38 cellular contexts compared by ENCODE assay signal in genomic region chr19:8866344-8866743, GRCh38. TPM values are rescaled to one million over a fixed set of nuclear protein-coding genes. Genes with fewer than 3 reads are reported as not detected.
"Had no signal": no experiment of that assay in that cellular context is flagged by ENCODE, and none has a peak within 500 bp of the region (broad histone marks: within the 10 kb centered on the region; RNA-seq: fewer than 3 reads in every experiment).

No MANE protein-coding gene starts in this region.

- ATAC-seq: activated naive CD4-positive, alpha-beta T cell treated with anti-CD3 and anti-CD28 coated beads, Interleukin-2, amount 50 U/mL, for 72 hours; activated naive CD8-positive, alpha-beta T cell treated with anti-CD3 and anti-CD28 coated beads, Interleukin-2, amount 50 U/mL, for 24 hours; activated T-cell treated with anti-CD3 and anti-CD28 coated beads, Interleukin-2, amount 50 U/mL, for 4 hours; activated T-cell treated with anti-CD3 and anti-CD28 coated beads, Interleukin-2, amount 50 U/mL, for 72 hours; activated T-helper 17 cell treated with anti-CD3 and anti-CD28 coated beads, Interleukin-2, amount 50 U/mL, for 72 hours; body of pancreas had no signal

- FAIRE-seq: astrocyte, bronchial epithelial cell had no signal

- DNase-seq: activated effector memory CD4-positive, alpha-beta T cell treated with anti-CD3 and anti-CD28 coated beads, Interleukin-2, amount 50 U/mL, for 16 hours; activated effector memory CD4-positive, alpha-beta T cell treated with Interleukin-2 at 50 U/mL for 16 hours; activated gamma-delta T cell; activated gamma-delta T cell treated with Interleukin-2 at 50 U/mL for 16 hours; activated naive CD4-positive, alpha-beta T cell; activated naive CD4-positive, alpha-beta T cell treated with anti-CD3 and anti-CD28 coated beads for 36 hours; activated naive CD4-positive, alpha-beta T cell treated with anti-CD3 and anti-CD28 coated beads, Interleukin-2, amount 10 ng/mL, durations not matched to agents 7 days and 5 days; activated naive CD4-positive, alpha-beta T cell treated with anti-CD3 and anti-CD28 coated beads, Interleukin-2, amount 50 U/mL, for 16 hours; activated naive CD4-positive, alpha-beta T cell treated with Interleukin-2 at 50 U/mL for 16 hours; activated naive CD8-positive, alpha-beta T cell treated with anti-CD3 and anti-CD28 coated beads for 36 hours; activated naive CD8-positive, alpha-beta T cell treated with anti-CD3 and anti-CD28 coated beads, Interleukin-2, amount 10 ng/mL, durations not matched to agents 7 days and 5 days; activated naive CD8-positive, alpha-beta T cell treated with anti-CD3 and anti-CD28 coated beads, Interleukin-2, amount 50 U/mL, for 24 hours; activated T-cell treated with anti-CD3 and anti-CD28 coated beads, Interleukin-2, amount 50 U/mL, for 24 hours; activated T-cell treated with anti-CD3 and anti-CD28 coated beads, Interleukin-2, amount 50 U/mL, for 4 hours; activated T-cell treated with anti-CD3 and anti-CD28 coated beads, Interleukin-2, amount 50 U/mL, for 48 hours; activated T-cell treated with anti-CD3 and anti-CD28 coated beads, Interleukin-2, amount 50 U/mL, for 72 hours; adrenal gland; amniotic stem cell; amygdala; anterior cingulate cortex; aorta; body of pancreas; brain microvascular endothelial cell; caudate nucleus; central memory CD4-positive, alpha-beta T cell; cerebellar nuclear complex had no signal

- H3K4me1 ChIP-seq: adrenal gland, ascending aorta, body of pancreas, breast epithelium had no signal

- H3K27ac ChIP-seq: adrenal gland, ascending aorta, body of pancreas, brain microvascular endothelial cell, breast epithelium, cardiac muscle cell had no signal

- H3K9me3 ChIP-seq: adrenal gland, ascending aorta, body of pancreas, breast epithelium had no signal

- H3K36me3 ChIP-seq: adrenal gland, ascending aorta, brain microvascular endothelial cell, breast epithelium, cardiac muscle cell had no signal

- H3K27me3 ChIP-seq: adrenal gland, ascending aorta, body of pancreas, brain microvascular endothelial cell, cardiac muscle cell had no signal

- H3K4me3 ChIP-seq: adrenal gland, ascending aorta, body of pancreas, breast epithelium, cardiac muscle cell had no signal

RNA-seq across cellular contexts. Expression of gene MBD3L1, which starts 34.2 kb away (rescaled TPM):
- total RNA-seq: activated naive CD4-positive, alpha-beta T cell treated with anti-CD3 and anti-CD28 coated beads for 36 hours; activated naive CD4-positive, alpha-beta T cell treated with anti-CD3 and anti-CD28 coated beads, Interleukin-2, amount 50 U/mL, for 72 hours; activated naive CD8-positive, alpha-beta T cell treated with anti-CD3 and anti-CD28 coated beads for 36 hours; activated naive CD8-positive, alpha-beta T cell treated with anti-CD3 and anti-CD28 coated beads, Interleukin-2, amount 10 ng/mL, durations not matched to agents 7 days and 5 days; activated T-cell treated with anti-CD3 and anti-CD28 coated beads, Interleukin-2, amount 50 U/mL, for 4 hours; activated T-cell treated with anti-CD3 and anti-CD28 coated beads, Interleukin-2, amount 50 U/mL, for 72 hours; activated T-helper 1 cell treated with anti-CD3 and anti-CD28 coated beads, Interleukin-12 subunit alpha, Interleukin-12 subunit beta, Interleukin-2, Interleukin-4 antibody, amounts not matched to agents 30 ng/mL and 10 ng/mL and 1 ng/mL, durations not matched to agents 14 hours and 24 hours and 36 hours; activated T-helper 17 cell treated with anti-CD3 and anti-CD28 coated beads, Interleukin-2, amount 50 U/mL, for 72 hours; activated T-helper 2 cell treated with anti-CD3 and anti-CD28 coated beads, Interferon-gamma antibody, Interleukin-2, Interleukin-4, amounts not matched to agents 10 μg/mL and 5 μg/mL and 100 μg/mL, durations not matched to agents 14 hours and 24 hours and 36 hours; adrenal gland; aorta; ascending aorta; astrocyte; body of pancreas; breast epithelium; bronchial epithelial cell; cardiac muscle cell; cardiac septum; cerebellum; chondrocyte had no signal
- polyA plus RNA-seq: adrenal gland, aorta, cardiac muscle cell had no signal

RNA-seq across cellular contexts. Expression of gene ZNF558, which starts 34.2 kb away (rescaled TPM):
- total RNA-seq: astrocyte, cardiac muscle cell had no signal
- polyA plus RNA-seq: cardiac muscle cell had no signal
